ENCODE assay signal across 9 cellular contexts in the genomic region with DNA sequence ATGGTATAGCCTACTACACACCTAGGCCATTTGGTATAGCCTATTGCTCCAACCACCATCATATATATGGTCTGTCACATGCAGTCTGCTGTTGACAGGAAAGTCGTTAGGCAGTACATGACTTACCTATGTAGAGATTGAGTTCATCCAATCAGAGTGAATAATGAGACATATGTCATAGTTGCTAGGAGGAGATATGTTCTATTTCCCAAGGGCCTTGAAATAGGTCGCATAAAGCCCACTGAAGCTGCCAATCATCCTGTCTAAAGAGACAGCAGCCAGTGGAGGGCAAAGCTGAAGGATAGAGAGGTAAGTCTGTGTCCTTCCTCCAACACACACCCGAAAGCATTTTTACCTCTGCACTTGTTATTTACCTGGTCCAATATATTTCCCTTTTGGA.
DNase-seq lines count a peak whose midpoint lies in the region; ATAC-seq and TF ChIP-seq lines count a peak whose summit lies in the region.
"Had no signal": no experiment of that assay in that cellular context is flagged by ENCODE, and none has a peak within 500 bp of the region (broad histone marks: within the 10 kb centered on the region; RNA-seq: fewer than 3 reads in every experiment).

No MANE protein-coding gene starts in this region.

- H3K9me3 ChIP-seq in gastroesophageal sphincter: peaks cover 0 to 8% (median 0%) of the 10 kb centered on the region in 3 donors
- H3K9me3 ChIP-seq: SJSA1 had no signal

- TF ChIP-seq EP300 in gastroesophageal sphincter (IDR thresholded peaks at IDR 0.05): no peak

- TF ChIP-seq POLR2A in gastroesophageal sphincter (IDR thresholded peaks at IDR 0.05) (no peak), lower leg skin (IDR thresholded peaks at IDR 0.05) (no peak)

- intact Hi-C loops in lower leg skin (cut with DNase I; ENCODE audit: low total_unique reads): no loop called here

- TF ChIP-seq CTCF in gastroesophageal sphincter (IDR thresholded peaks at IDR 0.05): no peak
- TF ChIP-seq CTCF in lower leg skin (IDR thresholded peaks at IDR 0.05): no peak

- no peaks in the 10 kb centered on the region for H3K27me3 ChIP-seq in gastroesophageal sphincter
- H3K27me3 ChIP-seq: SJSA1 had no signal

- DNase-seq in NCI-H774 (lab: John Stamatoyannopoulos, UW): peak; percentile 7
- peak; percentile 21 for DNase-seq in left kidney (ENCODE audit: low read depth, low spot score)
- no peak for DNase-seq in lower leg skin (ENCODE audit: low spot score in 2 of 2)
- no peak for DNase-seq in stimulated activated CD4-positive, alpha-beta T cell treated with anti-CD3 and anti-CD28 coated beads, Interleukin-2, amount 100 ng/mL, for 48 hours
- DNase-seq: activated gamma-delta T cell had no signal

- H3K36me3 ChIP-seq in gastroesophageal sphincter: no peaks in the 10 kb centered on the region
- H3K36me3 ChIP-seq: SJSA1 had no signal

- H3K27ac ChIP-seq in gastroesophageal sphincter: no peak overlapping the region
- H3K27ac ChIP-seq: SJSA1 had no signal

- H3K4me3 ChIP-seq in gastroesophageal sphincter: no peak overlapping the region
- no peak overlapping the region for H3K4me3 ChIP-seq in lower leg skin (ENCODE audit: low read depth, poor library complexity, severe bottlenecking)
- H3K4me3 ChIP-seq: SJSA1 had no signal

- H3K4me1 ChIP-seq in gastroesophageal sphincter: no peaks in the 10 kb centered on the region
- H3K4me1 ChIP-seq: SJSA1 had no signal

- 77 to 97% methylated on average over 2 to 3 of the region's 3 CpGs for WGBS in gastroesophageal sphincter (ENCODE audit: low coverage in 1 of 2), 2 donors
- 76 to 78% methylated on average over 3 of the region's 3 CpGs for WGBS in lower leg skin, 2 donors

- peak; percentile 88 for ATAC-seq in GM18907 (IDR thresholded peaks at IDR 0.05; ENCODE audit: unreplicated experiment)
- ATAC-seq in HG02870 (IDR thresholded peaks at IDR 0.05; ENCODE audit: unreplicated experiment): peak; percentile 100
- no peak for ATAC-seq in gastroesophageal sphincter

Comparison
In these comparisons a context has a peak if more than half of its experiments do, and no peak if none do; other contexts are left out.
1. DNase-seq: peak in NCI-H774 (single experiment) and left kidney (single experiment); none in lower leg skin (0 of 2) and stimulated activated CD4-positive, alpha-beta T cell treated with anti-CD3 and anti-CD28 coated beads, Interleukin-2, amount 100 ng/mL, for 48 hours (0 of 2).